In the genomic region with DNA sequence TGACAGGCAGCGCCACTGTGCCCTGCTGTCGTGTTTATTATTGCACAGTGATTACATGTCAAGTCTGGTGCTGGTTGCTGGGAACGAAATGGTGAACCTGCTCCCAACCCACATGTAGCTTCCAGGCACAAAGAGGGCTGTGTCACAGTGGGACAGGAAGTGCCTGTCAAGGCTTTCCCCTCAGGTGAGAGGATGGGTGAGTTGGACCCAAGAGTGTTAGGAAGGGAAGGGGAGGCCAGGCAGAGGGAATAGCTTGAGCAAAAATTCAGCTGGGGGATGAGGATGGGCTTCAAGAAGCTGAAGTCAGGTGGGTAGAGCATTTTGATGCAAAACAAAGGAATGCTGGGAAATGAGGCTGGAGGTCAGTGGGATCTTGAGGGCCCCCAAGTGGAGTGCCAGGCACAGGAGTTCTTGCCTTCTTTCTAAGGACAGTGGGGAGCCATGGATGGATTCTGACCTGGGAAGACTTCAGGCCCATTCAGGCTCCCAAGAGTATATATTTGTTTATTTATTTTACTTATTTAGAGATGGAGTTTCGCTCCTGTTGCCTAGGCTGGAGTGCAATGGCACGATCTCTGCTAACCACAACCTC, we compare ENCODE assay signal across 1 cellular context.
TF ChIP-seq lines count a peak whose summit lies in the region.

No MANE protein-coding gene starts in this region.

TF ChIP-seq in WTC11, 78 proteins besides CTCF, POLR2A, EP300 and RAD21 (continued from another document):
- TF ChIP-seq, protein P1, sequence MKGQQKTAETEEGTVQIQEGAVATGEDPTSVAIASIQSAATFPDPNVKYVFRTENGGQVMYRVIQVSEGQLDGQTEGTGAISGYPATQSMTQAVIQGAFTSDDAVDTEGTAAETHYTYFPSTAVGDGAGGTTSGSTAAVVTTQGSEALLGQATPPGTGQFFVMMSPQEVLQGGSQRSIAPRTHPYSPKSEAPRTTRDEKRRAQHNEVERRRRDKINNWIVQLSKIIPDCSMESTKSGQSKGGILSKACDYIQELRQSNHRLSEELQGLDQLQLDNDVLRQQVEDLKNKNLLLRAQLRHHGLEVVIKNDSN (CRISPR knock-in tag; IDR thresholded peaks at IDR 0.05): peak; percentile 32; the same call in 1 of the 2 replicates
- TF ChIP-seq EMX1 (CRISPR knock-in tag; IDR thresholded peaks at IDR 0.05) (peak; percentile 78; the same call in 1 of the 2 replicates), ZNF416 (CRISPR knock-in tag; IDR thresholded peaks at IDR 0.05) (no peak), TEAD4 (CRISPR knock-in tag; IDR thresholded peaks at IDR 0.05) (no peak), ZNF671 (CRISPR knock-in tag; IDR thresholded peaks at IDR 0.05) (0 out of 2 replicates have a peak, but pooled peaks have one; percentile 18)
- TF ChIP-seq, protein P2, sequence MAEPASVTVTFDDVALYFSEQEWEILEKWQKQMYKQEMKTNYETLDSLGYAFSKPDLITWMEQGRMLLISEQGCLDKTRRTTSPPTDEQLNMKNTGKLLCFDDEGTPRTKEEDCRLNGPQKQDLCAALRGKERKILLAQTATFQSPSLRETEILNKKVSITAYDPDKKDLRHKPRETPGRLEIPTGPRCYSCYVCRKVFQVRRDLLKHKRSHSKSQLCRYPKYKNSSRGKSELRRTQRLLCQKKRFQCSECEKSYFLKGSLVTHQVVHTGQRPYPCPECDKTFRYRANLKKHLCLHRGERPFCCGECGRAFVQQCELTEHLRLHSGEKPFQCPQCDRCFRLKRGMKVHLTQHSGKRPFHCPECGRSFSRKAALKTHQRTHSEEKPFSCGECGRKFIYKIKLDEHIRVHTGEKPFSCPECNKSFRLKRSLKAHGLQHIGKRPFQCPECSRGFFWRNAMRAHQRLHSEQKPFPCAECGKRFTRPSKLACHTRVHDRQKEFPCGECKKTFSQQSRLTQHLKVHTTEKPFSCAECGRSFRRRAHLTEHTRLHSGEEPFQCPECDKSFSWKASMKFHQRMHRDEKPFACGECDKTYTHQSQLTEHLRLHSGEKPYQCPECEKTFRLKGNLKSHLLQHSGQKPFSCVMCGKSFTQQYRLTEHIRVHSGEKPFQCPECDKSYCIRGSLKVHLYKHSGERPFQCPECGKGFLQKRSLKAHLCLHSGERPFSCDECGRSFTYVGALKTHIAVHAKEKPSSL (CRISPR knock-in tag; conservative IDR thresholded peaks at IDR 0.05): peak; percentile 41; the same call in 1 of the 2 replicates
- TF ChIP-seq, protein P3, sequence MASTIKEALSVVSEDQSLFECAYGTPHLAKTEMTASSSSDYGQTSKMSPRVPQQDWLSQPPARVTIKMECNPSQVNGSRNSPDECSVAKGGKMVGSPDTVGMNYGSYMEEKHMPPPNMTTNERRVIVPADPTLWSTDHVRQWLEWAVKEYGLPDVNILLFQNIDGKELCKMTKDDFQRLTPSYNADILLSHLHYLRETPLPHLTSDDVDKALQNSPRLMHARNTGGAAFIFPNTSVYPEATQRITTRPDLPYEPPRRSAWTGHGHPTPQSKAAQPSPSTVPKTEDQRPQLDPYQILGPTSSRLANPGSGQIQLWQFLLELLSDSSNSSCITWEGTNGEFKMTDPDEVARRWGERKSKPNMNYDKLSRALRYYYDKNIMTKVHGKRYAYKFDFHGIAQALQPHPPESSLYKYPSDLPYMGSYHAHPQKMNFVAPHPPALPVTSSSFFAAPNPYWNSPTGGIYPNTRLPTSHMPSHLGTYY (CRISPR knock-in tag; IDR thresholded peaks at IDR 0.05): 0 out of 2 replicates have a peak, but pooled peaks have one; percentile 46
- TF ChIP-seq, protein P4, sequence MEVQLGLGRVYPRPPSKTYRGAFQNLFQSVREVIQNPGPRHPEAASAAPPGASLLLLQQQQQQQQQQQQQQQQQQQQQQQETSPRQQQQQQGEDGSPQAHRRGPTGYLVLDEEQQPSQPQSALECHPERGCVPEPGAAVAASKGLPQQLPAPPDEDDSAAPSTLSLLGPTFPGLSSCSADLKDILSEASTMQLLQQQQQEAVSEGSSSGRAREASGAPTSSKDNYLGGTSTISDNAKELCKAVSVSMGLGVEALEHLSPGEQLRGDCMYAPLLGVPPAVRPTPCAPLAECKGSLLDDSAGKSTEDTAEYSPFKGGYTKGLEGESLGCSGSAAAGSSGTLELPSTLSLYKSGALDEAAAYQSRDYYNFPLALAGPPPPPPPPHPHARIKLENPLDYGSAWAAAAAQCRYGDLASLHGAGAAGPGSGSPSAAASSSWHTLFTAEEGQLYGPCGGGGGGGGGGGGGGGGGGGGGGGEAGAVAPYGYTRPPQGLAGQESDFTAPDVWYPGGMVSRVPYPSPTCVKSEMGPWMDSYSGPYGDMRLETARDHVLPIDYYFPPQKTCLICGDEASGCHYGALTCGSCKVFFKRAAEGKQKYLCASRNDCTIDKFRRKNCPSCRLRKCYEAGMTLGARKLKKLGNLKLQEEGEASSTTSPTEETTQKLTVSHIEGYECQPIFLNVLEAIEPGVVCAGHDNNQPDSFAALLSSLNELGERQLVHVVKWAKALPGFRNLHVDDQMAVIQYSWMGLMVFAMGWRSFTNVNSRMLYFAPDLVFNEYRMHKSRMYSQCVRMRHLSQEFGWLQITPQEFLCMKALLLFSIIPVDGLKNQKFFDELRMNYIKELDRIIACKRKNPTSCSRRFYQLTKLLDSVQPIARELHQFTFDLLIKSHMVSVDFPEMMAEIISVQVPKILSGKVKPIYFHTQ (CRISPR knock-in tag; IDR thresholded peaks at IDR 0.05): peak; percentile 84
- TF ChIP-seq, protein P5, sequence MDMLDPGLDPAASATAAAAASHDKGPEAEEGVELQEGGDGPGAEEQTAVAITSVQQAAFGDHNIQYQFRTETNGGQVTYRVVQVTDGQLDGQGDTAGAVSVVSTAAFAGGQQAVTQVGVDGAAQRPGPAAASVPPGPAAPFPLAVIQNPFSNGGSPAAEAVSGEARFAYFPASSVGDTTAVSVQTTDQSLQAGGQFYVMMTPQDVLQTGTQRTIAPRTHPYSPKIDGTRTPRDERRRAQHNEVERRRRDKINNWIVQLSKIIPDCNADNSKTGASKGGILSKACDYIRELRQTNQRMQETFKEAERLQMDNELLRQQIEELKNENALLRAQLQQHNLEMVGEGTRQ (CRISPR knock-in tag; IDR thresholded peaks at IDR 0.05): peak; percentile 31; the same call in 1 of the 2 replicates
- TF ChIP-seq, protein P6, sequence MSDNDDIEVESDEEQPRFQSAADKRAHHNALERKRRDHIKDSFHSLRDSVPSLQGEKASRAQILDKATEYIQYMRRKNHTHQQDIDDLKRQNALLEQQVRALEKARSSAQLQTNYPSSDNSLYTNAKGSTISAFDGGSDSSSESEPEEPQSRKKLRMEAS (CRISPR knock-in tag; IDR thresholded peaks at IDR 0.05): peak; percentile 41; the same call in 1 of the 2 replicates
